ENCODE assay signal across 1 cellular context in genomic region chr12:86675197-86675596, GRCh38.
TF ChIP-seq lines count a peak whose summit lies in the region.

No MANE protein-coding gene starts in this region.

TF ChIP-seq in neural cell, 6 proteins besides CTCF, POLR2A, EP300 and RAD21:
- TF ChIP-seq REST (IDR thresholded peaks at IDR 0.05; ENCODE audit: borderline replicate concordance): no peak
- TF ChIP-seq POLR2AphosphoS5 (IDR thresholded peaks at IDR 0.05): peak; percentile 83
- TF ChIP-seq MXI1 (conservative IDR thresholded peaks at IDR 0.05; ENCODE audit: poor library complexity, severe bottlenecking): no peak
- no peak for TF ChIP-seq TAF1 (IDR thresholded peaks at IDR 0.05; ENCODE audit: low read depth)
- TF ChIP-seq SMC3 (conservative IDR thresholded peaks at IDR 0.05; ENCODE audit: poor library complexity): no peak
- no peak for TF ChIP-seq EZH2 (IDR thresholded peaks at IDR 0.05; ENCODE audit: borderline replicate concordance, insufficient read depth, low read length, poor library complexity, severe bottlenecking)
